Comparison of ENCODE assay signal across 1 cellular context in the genomic region with DNA sequence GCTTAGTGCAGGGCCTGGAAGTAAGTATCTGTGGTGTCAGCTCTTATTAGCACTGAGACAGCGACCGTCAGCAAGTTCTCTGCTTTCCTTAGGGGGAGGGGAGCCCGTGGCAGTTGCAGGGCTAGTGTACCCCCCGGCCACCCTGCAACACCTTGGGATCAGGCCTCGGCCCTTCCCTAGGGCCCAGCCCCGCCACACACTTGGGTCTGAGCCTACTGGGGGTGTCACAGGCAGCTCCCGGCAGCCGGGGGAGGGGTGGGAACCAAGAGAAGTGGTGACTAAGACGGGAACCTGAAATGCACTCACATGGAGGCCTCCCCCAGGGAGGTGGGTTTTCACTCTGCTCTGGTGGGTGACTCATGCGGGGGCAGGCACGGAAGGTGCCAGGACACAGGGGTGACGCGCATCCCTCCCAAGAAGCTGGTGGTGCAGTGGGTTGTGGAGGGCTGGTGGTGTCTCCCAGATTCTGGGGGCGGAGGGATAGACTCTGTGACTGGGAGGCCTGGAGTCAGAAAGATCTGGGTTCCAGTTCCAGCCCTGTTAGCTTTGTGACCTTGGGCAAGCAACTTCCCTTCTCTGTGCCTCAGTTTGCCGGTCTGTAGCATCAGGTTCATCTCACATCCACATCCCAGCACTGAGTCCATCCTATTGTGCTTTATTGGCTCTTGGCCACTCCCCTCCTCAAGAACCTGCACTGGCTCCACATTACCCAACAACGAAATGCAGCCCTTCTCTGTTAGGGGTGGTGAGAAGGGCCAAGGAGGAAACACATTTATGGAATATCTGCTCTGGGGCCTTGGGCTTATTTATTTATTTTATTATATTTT.
A peak's percentile ranks its signal among the peaks of the same experiment; 100 is the strongest.
TF ChIP-seq lines count a peak whose summit lies in the region.

No MANE protein-coding gene starts in this region.

TF ChIP-seq in K562, 482 proteins besides CTCF, POLR2A, EP300 and RAD21 (continued from another document and continues in another):
- TF ChIP-seq, protein P1, sequence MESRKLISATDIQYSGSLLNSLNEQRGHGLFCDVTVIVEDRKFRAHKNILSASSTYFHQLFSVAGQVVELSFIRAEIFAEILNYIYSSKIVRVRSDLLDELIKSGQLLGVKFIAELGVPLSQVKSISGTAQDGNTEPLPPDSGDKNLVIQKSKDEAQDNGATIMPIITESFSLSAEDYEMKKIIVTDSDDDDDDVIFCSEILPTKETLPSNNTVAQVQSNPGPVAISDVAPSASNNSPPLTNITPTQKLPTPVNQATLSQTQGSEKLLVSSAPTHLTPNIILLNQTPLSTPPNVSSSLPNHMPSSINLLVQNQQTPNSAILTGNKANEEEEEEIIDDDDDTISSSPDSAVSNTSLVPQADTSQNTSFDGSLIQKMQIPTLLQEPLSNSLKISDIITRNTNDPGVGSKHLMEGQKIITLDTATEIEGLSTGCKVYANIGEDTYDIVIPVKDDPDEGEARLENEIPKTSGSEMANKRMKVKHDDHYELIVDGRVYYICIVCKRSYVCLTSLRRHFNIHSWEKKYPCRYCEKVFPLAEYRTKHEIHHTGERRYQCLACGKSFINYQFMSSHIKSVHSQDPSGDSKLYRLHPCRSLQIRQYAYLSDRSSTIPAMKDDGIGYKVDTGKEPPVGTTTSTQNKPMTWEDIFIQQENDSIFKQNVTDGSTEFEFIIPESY (CRISPR knock-in tag; IDR thresholded peaks at IDR 0.05): no peak; the same call in 1 of the 2 replicates
- no peak for TF ChIP-seq NKRF (IDR thresholded peaks at IDR 0.05; ENCODE audit: borderline replicate concordance)
- no peak for TF ChIP-seq ZSCAN29 (IDR thresholded peaks at IDR 0.05)
- TF ChIP-seq ZNF507 (tag; conservative IDR thresholded peaks at IDR 0.05): no peak
- TF ChIP-seq DACH1 (IDR thresholded peaks at IDR 0.05; ENCODE audit: partially characterized antibody): no peak
- TF ChIP-seq ZNF717 (CRISPR knock-in tag; IDR thresholded peaks at IDR 0.05): no peak
- TF ChIP-seq MCM3 (IDR thresholded peaks at IDR 0.05): no peak
- TF ChIP-seq SRF (CRISPR knock-in tag; IDR thresholded peaks at IDR 0.05): peak in 1 of 2 experiments; percentile 33; a peak in 1 of 4 replicates
- TF ChIP-seq RHOXF2B (CRISPR knock-in tag; conservative IDR thresholded peaks at IDR 0.05): no peak
- TF ChIP-seq CHD4 (IDR thresholded peaks at IDR 0.05; ENCODE audit: insufficient read depth, insufficient replicate concordance, low read depth, low read length, poor library complexity, severe bottlenecking): peak; percentile 94
- TF ChIP-seq BRCA1 (IDR thresholded peaks at IDR 0.05): no peak
- TF ChIP-seq BRCA1 (CRISPR knock-in tag; IDR thresholded peaks at IDR 0.05): no peak
- TF ChIP-seq ZNF316 (IDR thresholded peaks at IDR 0.05): peak; percentile 75
- TF ChIP-seq ZNF140 (CRISPR knock-in tag; IDR thresholded peaks at IDR 0.05): no peak
- TF ChIP-seq NELFE (IDR thresholded peaks at IDR 0.05; ENCODE audit: insufficient read depth, insufficient read length): no peak
- no peak for TF ChIP-seq NFIX (CRISPR knock-in tag; IDR thresholded peaks at IDR 0.05; ENCODE audit: low read depth)
- no peak for TF ChIP-seq CTCFL (IDR thresholded peaks at IDR 0.05; ENCODE audit: borderline replicate concordance, insufficient read depth, low read depth, low read length, poor library complexity, severe bottlenecking)
- no peak for TF ChIP-seq POLR3A (IDR thresholded peaks at IDR 0.05; ENCODE audit: borderline replicate concordance, extremely low read depth, insufficient read depth, insufficient read length)
- peak; percentile 36; the same call in 1 of the 2 replicates for TF ChIP-seq POLR2G (IDR thresholded peaks at IDR 0.05; ENCODE audit: low read depth, low read length)
- TF ChIP-seq DDX20 (tag; IDR thresholded peaks at IDR 0.05; ENCODE audit: low read depth): no peak
- peak; percentile 85 for TF ChIP-seq ZFP36 (IDR thresholded peaks at IDR 0.05; ENCODE audit: low read depth, low read length, partially characterized antibody)
- no peak for TF ChIP-seq CBX5 (IDR thresholded peaks at IDR 0.05; ENCODE audit: borderline replicate concordance, low read depth)
- TF ChIP-seq SMAD3 (CRISPR knock-in tag; conservative IDR thresholded peaks at IDR 0.05): no peak
- no peak for TF ChIP-seq JUNB (CRISPR knock-in tag; conservative IDR thresholded peaks at IDR 0.05)
- no peak for TF ChIP-seq ZFP1 (CRISPR knock-in tag; IDR thresholded peaks at IDR 0.05)
- TF ChIP-seq ZNF263 (CRISPR knock-in tag; IDR thresholded peaks at IDR 0.05; ENCODE audit: borderline replicate concordance): no peak
- no peak for TF ChIP-seq NFATC3 (IDR thresholded peaks at IDR 0.05)
- TF ChIP-seq CSDE1 (IDR thresholded peaks at IDR 0.05): no peak
- TF ChIP-seq ELK1 (CRISPR knock-in tag; IDR thresholded peaks at IDR 0.05): no peak
- TF ChIP-seq ZNF639 (CRISPR knock-in tag; conservative IDR thresholded peaks at IDR 0.05 in 1 of 2, IDR thresholded peaks at IDR 0.05 in 1 of 2): peak in 1 of 2 experiments; percentile 72; a peak in 2 of 4 replicates
- no peak for TF ChIP-seq FOXJ2 (tag; IDR thresholded peaks at IDR 0.05)
- no peak for TF ChIP-seq FOXP4 (CRISPR knock-in tag; IDR thresholded peaks at IDR 0.05; ENCODE audit: borderline replicate concordance)
- TF ChIP-seq TFAM (CRISPR knock-in tag; conservative IDR thresholded peaks at IDR 0.05): no peak
- peak; percentile 65; the same call in 1 of the 2 replicates for TF ChIP-seq NCOA1 (IDR thresholded peaks at IDR 0.05; ENCODE audit: low read depth)
- no peak for TF ChIP-seq ZFP30 (CRISPR knock-in tag; IDR thresholded peaks at IDR 0.05; ENCODE audit: borderline replicate concordance)
- no peak for TF ChIP-seq OTX1 (CRISPR knock-in tag; IDR thresholded peaks at IDR 0.05)
- no peak for TF ChIP-seq TCFL5 (CRISPR knock-in tag; conservative IDR thresholded peaks at IDR 0.05)
- TF ChIP-seq ZNF24 (IDR thresholded peaks at IDR 0.05): no peak
- TF ChIP-seq XRCC5 (IDR thresholded peaks at IDR 0.05; ENCODE audit: low read depth, low read length): 0 out of 2 replicates have a peak, but pooled peaks have one; percentile 31
- TF ChIP-seq SMAD2 (IDR thresholded peaks at IDR 0.05; ENCODE audit: low read depth, low read length): no peak
- TF ChIP-seq, protein P2, sequence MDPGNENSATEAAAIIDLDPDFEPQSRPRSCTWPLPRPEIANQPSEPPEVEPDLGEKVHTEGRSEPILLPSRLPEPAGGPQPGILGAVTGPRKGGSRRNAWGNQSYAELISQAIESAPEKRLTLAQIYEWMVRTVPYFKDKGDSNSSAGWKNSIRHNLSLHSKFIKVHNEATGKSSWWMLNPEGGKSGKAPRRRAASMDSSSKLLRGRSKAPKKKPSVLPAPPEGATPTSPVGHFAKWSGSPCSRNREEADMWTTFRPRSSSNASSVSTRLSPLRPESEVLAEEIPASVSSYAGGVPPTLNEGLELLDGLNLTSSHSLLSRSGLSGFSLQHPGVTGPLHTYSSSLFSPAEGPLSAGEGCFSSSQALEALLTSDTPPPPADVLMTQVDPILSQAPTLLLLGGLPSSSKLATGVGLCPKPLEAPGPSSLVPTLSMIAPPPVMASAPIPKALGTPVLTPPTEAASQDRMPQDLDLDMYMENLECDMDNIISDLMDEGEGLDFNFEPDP (CRISPR knock-in tag; IDR thresholded peaks at IDR 0.05): no peak
- no peak for TF ChIP-seq YY1 (IDR thresholded peaks at IDR 0.05; ENCODE audit: borderline replicate concordance in 1 of 3, control insufficient read depth in 1 of 3, extremely low read depth in 1 of 3, insufficient read depth in 3 of 3, insufficient read length in 1 of 3, insufficient replicate concordance in 2 of 3, low read depth in 1 of 3, low read length in 2 of 3)
- no peak for TF ChIP-seq ZNF445 (CRISPR knock-in tag; IDR thresholded peaks at IDR 0.05; ENCODE audit: low read depth)
- TF ChIP-seq ELF4 (CRISPR knock-in tag; IDR thresholded peaks at IDR 0.05): no peak
- TF ChIP-seq RBM14 (IDR thresholded peaks at IDR 0.05; ENCODE audit: borderline replicate concordance, insufficient read depth, low read depth, low read length): no peak
- TF ChIP-seq BRF1 (IDR thresholded peaks at IDR 0.05; ENCODE audit: borderline replicate concordance, extremely low read depth, insufficient read length): no peak
- no peak for TF ChIP-seq CBX3 (IDR thresholded peaks at IDR 0.05; ENCODE audit: borderline replicate concordance in 1 of 2, low read length in 2 of 2)
- no peak for TF ChIP-seq ZNF324 (CRISPR knock-in tag; IDR thresholded peaks at IDR 0.05)
- TF ChIP-seq MYBL2 (IDR thresholded peaks at IDR 0.05; ENCODE audit: low read depth): no peak
- TF ChIP-seq MYBL2 (CRISPR knock-in tag; IDR thresholded peaks at IDR 0.05; ENCODE audit: borderline replicate concordance): no peak
- TF ChIP-seq ZKSCAN8 (CRISPR knock-in tag; IDR thresholded peaks at IDR 0.05): no peak
- TF ChIP-seq SIN3B (IDR thresholded peaks at IDR 0.05; ENCODE audit: low read depth): no peak
